8 cellular contexts compared by ENCODE assay signal in the genomic region with DNA sequence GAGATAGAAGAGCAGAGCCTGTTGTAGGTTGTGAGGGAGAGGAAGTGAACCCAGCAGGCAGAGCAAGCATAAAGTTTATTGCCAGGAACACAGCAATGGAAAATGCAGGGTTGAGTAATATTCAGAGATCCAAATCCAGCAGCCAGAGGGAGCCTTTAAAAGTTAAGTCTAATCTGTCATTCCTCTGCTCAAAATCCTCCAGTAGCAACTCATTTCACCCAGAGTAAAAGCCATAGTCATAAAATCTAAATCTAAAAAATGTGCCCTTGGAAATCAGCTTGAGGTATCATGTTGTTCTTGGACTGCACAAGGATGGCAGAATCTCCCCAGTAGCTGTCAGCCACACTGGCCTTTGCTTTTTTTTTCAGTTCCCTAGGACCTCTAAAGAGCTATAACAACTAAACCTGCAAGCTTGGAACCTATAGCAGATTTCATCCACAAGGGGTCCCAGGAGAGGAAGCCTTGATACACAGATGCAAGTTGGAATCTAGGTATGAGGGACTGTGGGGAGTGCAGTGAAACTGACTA.
DNase-seq lines count a peak whose midpoint lies in the region; ATAC-seq and TF ChIP-seq lines count a peak whose summit lies in the region.

No MANE protein-coding gene starts in this region.

- H3K4me2 ChIP-seq in MM.1S (ENCODE audit: low read depth, low read length): peak overlapping the region; percentile 48; the same call in 1 of the 2 replicates
- H3K4me2 ChIP-seq in neuronal stem cell (ENCODE audit: insufficient read depth, low read length, poor library complexity, severe bottlenecking): no peak overlapping the region

- H3K4me1 ChIP-seq in MM.1S (ENCODE audit: low read length) (peaks cover 25% of the 10 kb centered on the region), esophagus muscularis mucosa (peaks cover 3 to 7% (median 5%) of the 10 kb centered on the region in 4 donors), neuronal stem cell (ENCODE audit: control insufficient read depth in 2 of 2, insufficient read depth in 1 of 2, low read depth in 1 of 2, low read length in 2 of 2) (peaks cover 0 to 3% of the 10 kb centered on the region in 2 donors)

- no peak overlapping the region for H2BK12ac ChIP-seq in neuronal stem cell (ENCODE audit: low read length)

- peaks cover 13% of the 10 kb centered on the region for H3F3A ChIP-seq in MM.1S (ENCODE audit: insufficient read depth, low read length)

- H3K4me3 ChIP-seq in BJ (ENCODE audit: low read depth, low read length) (no peak overlapping the region), MM.1S (ENCODE audit: low read length) (peak overlapping the region; percentile 11; the same call in 1 of the 2 replicates), esophagus muscularis mucosa (no peak overlapping the region), neuronal stem cell (ENCODE audit: low read length in 2 of 2) (no peak overlapping the region)

- H3K27ac ChIP-seq in MM.1S (ENCODE audit: low read length) (peak overlapping the region; percentile 63; the same call in 1 of the 2 replicates), esophagus muscularis mucosa (replicated peaks in 1 of 4) (no peak overlapping the region), neuronal stem cell (replicated peaks; ENCODE audit: low read length) (no peak overlapping the region)

- intact Hi-C loops in esophagus muscularis mucosa (cut with DNase I) (no loop called here), posterior cingulate gyrus (cut with DNase I) (no loop called here)

- H4K91ac ChIP-seq in neuronal stem cell (ENCODE audit: low read depth, low read length, poor library complexity): no peak overlapping the region

- no peak for TF ChIP-seq POLR2A in esophagus muscularis mucosa (IDR thresholded peaks at IDR 0.05; ENCODE audit: low read depth)

- H2BK5ac ChIP-seq in neuronal stem cell (ENCODE audit: low read length): no peak overlapping the region

- no peak overlapping the region for H2BK120ac ChIP-seq in neuronal stem cell (ENCODE audit: low read depth, low read length)

- no peak overlapping the region for H3K18ac ChIP-seq in neuronal stem cell (ENCODE audit: low read length)

- no peak for TF ChIP-seq EP300 in esophagus muscularis mucosa (IDR thresholded peaks at IDR 0.05)

- H3K9me3 ChIP-seq in MM.1S (replicated peaks; ENCODE audit: insufficient read depth, low read length) (no peaks in the 10 kb centered on the region), esophagus muscularis mucosa (no peaks in the 10 kb centered on the region), neuronal stem cell (replicated peaks in 1 of 2; ENCODE audit: control insufficient read depth in 2 of 2, insufficient read depth in 1 of 2, low read depth in 1 of 2, low read length in 2 of 2) (no peaks in the 10 kb centered on the region)

- DNase-seq in BJ (ENCODE audit: low read depth) (peak; percentile 57), MM.1S (peak; percentile 73), esophagus muscularis mucosa (ENCODE audit: extremely low spot score) (no peak), neuronal stem cell (ENCODE audit: low spot score) (peak; percentile 67), NCI-H446 treated with DMSO at 0.1 percent for 48 hours (lab: John Stamatoyannopoulos, UW) (no peak), NCI-H2107 treated with DMSO at 0.1 percent for 48 hours (lab: John Stamatoyannopoulos, UW; ENCODE audit: unreplicated experiment) (no peak), posterior cingulate gyrus (no peak)

- POLR2A ChIA-PET in BJ (lab: Charles Lee): interaction anchor here (0.6 kb wide), 1 partner anchor 972 kb away, joined by 3 read pairs; no protein-coding TSS in a partner anchor

- H3K27me3 ChIP-seq in BJ (ENCODE audit: control insufficient read depth, insufficient read depth, low read length) (no peaks in the 10 kb centered on the region; the same call in 1 of the 2 replicates), MM.1S (replicated peaks; ENCODE audit: insufficient read depth, low read length) (no peaks in the 10 kb centered on the region), esophagus muscularis mucosa (no peaks in the 10 kb centered on the region), neuronal stem cell (ENCODE audit: control insufficient read depth in 3 of 3, insufficient read depth in 3 of 3, low read depth in 1 of 3, low read length in 3 of 3) (peaks cover 0 to 4% (median 0%) of the 10 kb centered on the region in 3 experiments)

- no peak overlapping the region for H2BK15ac ChIP-seq in neuronal stem cell (ENCODE audit: low read length)

- H2AK5ac ChIP-seq in neuronal stem cell (ENCODE audit: low read depth, low read length): no peak overlapping the region

- H3K14ac ChIP-seq in neuronal stem cell (ENCODE audit: low read length): no peak overlapping the region

- no peaks in the 10 kb centered on the region for H3K79me1 ChIP-seq in neuronal stem cell (ENCODE audit: low read depth, low read length)

- H3K23ac ChIP-seq in neuronal stem cell (ENCODE audit: low read depth, low read length, poor library complexity): no peak overlapping the region

- H3K36me3 ChIP-seq in BJ (ENCODE audit: control insufficient read depth, insufficient read depth, low read length) (no peaks in the 10 kb centered on the region), MM.1S (replicated peaks; ENCODE audit: insufficient read depth, low read length) (no peaks in the 10 kb centered on the region), esophagus muscularis mucosa (no peaks in the 10 kb centered on the region), neuronal stem cell (replicated peaks in 1 of 2; ENCODE audit: control insufficient read depth in 2 of 2, insufficient read depth in 2 of 2, low read length in 2 of 2) (no peaks in the 10 kb centered on the region)

- no peaks in the 10 kb centered on the region for H3K9me2 ChIP-seq in MM.1S (replicated peaks; ENCODE audit: insufficient read depth, low read length)

- no peaks in the 10 kb centered on the region for H3K79me2 ChIP-seq in MM.1S (ENCODE audit: low read length)

- no peak overlapping the region for H3K4ac ChIP-seq in neuronal stem cell (ENCODE audit: low read length)

- TF ChIP-seq CTCF in BJ (IDR thresholded peaks at IDR 0.05; ENCODE audit: insufficient read depth, low read depth, low read length): peak; percentile 77
- peak; percentile 78 for TF ChIP-seq CTCF in MM.1S (IDR thresholded peaks at IDR 0.05; ENCODE audit: low read length)
- peak; percentile 45 to 56 (median 49) for TF ChIP-seq CTCF in esophagus muscularis mucosa (IDR thresholded peaks at IDR 0.05)

- no peaks in the 10 kb centered on the region for H4K20me1 ChIP-seq in MM.1S (ENCODE audit: insufficient read depth, low read length)

- CTCF ChIA-PET in BJ (lab: Yijun Ruan, JAX): interaction anchor here (0.6 to 2.7 kb wide), 15 partner anchors 10 to 924 kb away, joined by 3 to 12 read pairs (median 3); no protein-coding TSS in a partner anchor

- peak; percentile 46 for ATAC-seq in GM19468 (IDR thresholded peaks at IDR 0.05; ENCODE audit: extremely low read depth, unreplicated experiment)

- H3K9ac ChIP-seq in MM.1S (ENCODE audit: low read length): no peak overlapping the region
- no peak overlapping the region for H3K9ac ChIP-seq in neuronal stem cell (ENCODE audit: low read depth, low read length, poor library complexity)

- peak overlapping the region; percentile 20; the same call in 1 of the 2 replicates for H2AFZ ChIP-seq in MM.1S (ENCODE audit: low read length)
- H2AFZ ChIP-seq in neuronal stem cell (ENCODE audit: low read length): peak overlapping the region; percentile 4

- H4K8ac ChIP-seq in neuronal stem cell (ENCODE audit: low read depth, low read length): no peak overlapping the region

Comparison
In these comparisons a context has a peak if more than half of its experiments do, and no peak if none do; other contexts are left out.
1. DNase-seq: peak in BJ (single experiment), MM.1S (single experiment) and neuronal stem cell (single experiment); none in esophagus muscularis mucosa (single experiment), NCI-H446 treated with DMSO at 0.1 percent for 48 hours (single experiment), NCI-H2107 treated with DMSO at 0.1 percent for 48 hours (single experiment) and posterior cingulate gyrus (0 of 10).
2. Peak in every context shown above with its lines, with median percentiles within 50 percentile points of each other: CTCF ChIP-seq.